Comparison of ENCODE assay signal across 8 cellular contexts in genomic region chr17:50865868-50866260, GRCh38. TPM values are rescaled to one million over a fixed set of nuclear protein-coding genes. Genes with fewer than 3 reads are reported as not detected.
DNase-seq lines count a peak whose midpoint lies in the region; ATAC-seq, FAIRE-seq and TF ChIP-seq lines count a peak whose summit lies in the region.

No MANE protein-coding gene starts in this region.

- ATAC-seq in GM18907 (IDR thresholded peaks at IDR 0.05; ENCODE audit: unreplicated experiment) (peak; percentile 11), HG03135 (IDR thresholded peaks at IDR 0.05; ENCODE audit: unreplicated experiment) (peak; percentile 13), K562 (peak; percentile 30), aorta (ENCODE audit: low FRiP score) (no peak), left colon (no peak)

- peak overlapping the region; percentile 44 for H2BK15ac ChIP-seq in mesenchymal stem cell (ENCODE audit: low read depth, poor library complexity, severe bottlenecking)

- peak overlapping the region; percentile 88 to 99 for H3K18ac ChIP-seq in mesenchymal stem cell (ENCODE audit: low read depth in 1 of 2, low read length in 2 of 2)

- H3K23ac ChIP-seq in mesenchymal stem cell (ENCODE audit: low read length in 2 of 2): peak overlapping the region; percentile 41 to 96

- peaks cover 12% of the 10 kb centered on the region for H4K20me1 ChIP-seq in K562 (replicated peaks; ENCODE audit: control insufficient read depth, insufficient read depth, low read length)

- 2% methylated on average over 23 of the region's 53 CpGs for WGBS in K562 (ENCODE audit: insufficient coverage, low coverage, missing lambda C conversion rate)
- WGBS in mesenchymal stem cell: 2% methylated on average over 48 of the region's 53 CpGs
- 1 to 2% methylated on average over 20 to 53 of the region's 53 CpGs for WGBS in aorta, 2 donors

- TF ChIP-seq POLR2A in K562 (conservative IDR thresholded peaks at IDR 0.05): no peak

- H3K9me3 ChIP-seq in K562 (replicated peaks; ENCODE audit: control insufficient read depth, insufficient read depth, low read depth, low read length): no peaks in the 10 kb centered on the region
- H3K9me3 ChIP-seq in mesenchymal stem cell (ENCODE audit: control insufficient read depth, low read length): no peaks in the 10 kb centered on the region
- H3K9me3 ChIP-seq in aorta (ENCODE audit: control insufficient read depth, low read length): no peaks in the 10 kb centered on the region

- H3K14ac ChIP-seq in mesenchymal stem cell (ENCODE audit: low read length in 2 of 2): peak overlapping the region; percentile 87 to 91

- H2AFZ ChIP-seq in K562 (ENCODE audit: low read depth, low read length) (peak overlapping the region; percentile 49; the same call in 1 of the 2 replicates), mesenchymal stem cell (ENCODE audit: low read depth, low read length) (peak overlapping the region; percentile 58)

- H3K27me3 ChIP-seq in K562 (ENCODE audit: control insufficient read depth in 2 of 2, insufficient read depth in 2 of 2, low read length in 2 of 2): no peaks in the 10 kb centered on the region
- no peaks in the 10 kb centered on the region for H3K27me3 ChIP-seq in mesenchymal stem cell (ENCODE audit: control insufficient read depth in 1 of 2, insufficient read depth in 1 of 2, low read length in 2 of 2)
- H3K27me3 ChIP-seq in aorta (ENCODE audit: control insufficient read depth in 1 of 2, insufficient read depth in 2 of 2, low read length in 1 of 2): peaks cover 0 to 2% of the 10 kb centered on the region in 2 donors

- in situ Hi-C loops in K562 (cut with MboI): loop anchor here (10.0 kb wide), 1 partner anchor 289 kb away; the partner anchor contains the start of gene NME1

- intact Hi-C loops in K562 (cut with micrococcal nuclease) (loop anchor here (5.0 kb wide), 1 partner anchor 301 kb away; the partner anchor contains the start of gene NME2), aorta (cut with DNase I) (loop anchor here (1.0 to 5.0 kb wide), 3 partner anchors 36 to 85 kb away; no protein-coding TSS in a partner anchor), left colon (cut with DNase I, micrococcal nuclease) (no loop called here)

- H4K8ac ChIP-seq in mesenchymal stem cell (ENCODE audit: low read length): no peak overlapping the region

- BruUV-seq in K562 (replicated peaks; lab: Mats Ljungman, UMichigan): no TSS peak

- peaks cover 11 to 13% of the 10 kb centered on the region in 2 experiments; a peak in 4 of 5 replicates for H3K4me1 ChIP-seq in K562 (replicated peaks in 1 of 2; ENCODE audit: control insufficient read depth in 2 of 2, insufficient read depth in 2 of 2, low read length in 2 of 2)
- H3K4me1 ChIP-seq in mesenchymal stem cell (ENCODE audit: control insufficient read depth, insufficient read depth, low read depth, low read length): peaks cover 4% of the 10 kb centered on the region
- peaks cover 0 to 4% of the 10 kb centered on the region in 2 donors for H3K4me1 ChIP-seq in aorta (ENCODE audit: control insufficient read depth in 1 of 2, insufficient read depth in 2 of 2, low read length in 2 of 2)

- no peak for TF ChIP-seq EP300 in K562 (IDR thresholded peaks at IDR 0.05; ENCODE audit: low read length)

- H3K9me1 ChIP-seq in K562 (ENCODE audit: control insufficient read depth, insufficient read depth, low read length): no peaks in the 10 kb centered on the region

- H2BK120ac ChIP-seq in mesenchymal stem cell (ENCODE audit: low read depth, low read length): peak overlapping the region; percentile 50

- no peak for TF ChIP-seq CTCF in K562 (IDR thresholded peaks at IDR 0.05 in 2 of 3, conservative IDR thresholded peaks at IDR 0.05 in 1 of 3; ENCODE audit: insufficient read depth in 2 of 3, low read depth in 1 of 3, low read length in 3 of 3)

- peak overlapping the region; percentile 80 to 98; a peak in 3 of 4 replicates for H3K9ac ChIP-seq in K562 (ENCODE audit: insufficient read depth in 1 of 2, low read depth in 2 of 2, low read length in 2 of 2)
- H3K9ac ChIP-seq in mesenchymal stem cell (ENCODE audit: low read length): peak overlapping the region; percentile 94

- H3K4me2 ChIP-seq in K562 (ENCODE audit: insufficient read depth, low read length) (peak overlapping the region; percentile 95; the same call in 1 of the 2 replicates), mesenchymal stem cell (ENCODE audit: low read length, poor library complexity, severe bottlenecking) (peak overlapping the region; percentile 49)

- CTCF ChIA-PET in K562 (lab: Yijun Ruan, JAX; ENCODE audit: low intra/inter-chr PET ratio): interaction anchor here (1.5 kb wide), 1 partner anchor 91 kb away, joined by 5 read pairs; no protein-coding TSS in a partner anchor

- H3K36me3 ChIP-seq in K562 (ENCODE audit: control insufficient read depth, insufficient read depth, low read length): peaks cover 26% of the 10 kb centered on the region
- peaks cover 6 to 32% of the 10 kb centered on the region in 2 experiments for H3K36me3 ChIP-seq in mesenchymal stem cell (ENCODE audit: control insufficient read depth in 1 of 2, insufficient read depth in 2 of 2, low read depth in 1 of 2, low read length in 2 of 2)
- peaks cover 0 to 2% of the 10 kb centered on the region in 2 donors for H3K36me3 ChIP-seq in aorta (ENCODE audit: control insufficient read depth in 1 of 2, insufficient read depth in 2 of 2, low read length in 1 of 2)

- peak overlapping the region; percentile 84 to 88 for H3K4ac ChIP-seq in mesenchymal stem cell (ENCODE audit: low read depth in 1 of 2, low read length in 2 of 2)

- POLR2A ChIA-PET in K562 (lab: Yijun Ruan, JAX): interaction anchor here (0.6 to 7.7 kb wide), 41 partner anchors 9 to 1091 kb away, joined by 3 to 207 read pairs (median 5); no protein-coding TSS in a partner anchor

- H3K27ac ChIP-seq in K562 (ENCODE audit: extremely low read depth, low read depth, low read length): peak overlapping the region; percentile 88
- H3K27ac ChIP-seq in mesenchymal stem cell (ENCODE audit: low read length, poor library complexity, severe bottlenecking): no peak overlapping the region
- peak overlapping the region; percentile 98 for H3K27ac ChIP-seq in aorta (ENCODE audit: low read depth in 1 of 2, low read length in 2 of 2)

- H2BK12ac ChIP-seq in mesenchymal stem cell (ENCODE audit: low read length in 2 of 2): peak overlapping the region in 1 of 2 experiments; percentile 83

- H2AK5ac ChIP-seq in mesenchymal stem cell (ENCODE audit: low read length, severe bottlenecking): no peak overlapping the region

- peak overlapping the region; percentile 61 for H2BK5ac ChIP-seq in mesenchymal stem cell (ENCODE audit: low read depth, low read length, poor library complexity, severe bottlenecking)

- H3K79me1 ChIP-seq in mesenchymal stem cell (replicated peaks; ENCODE audit: low read length, poor library complexity, severe bottlenecking): peaks cover 1% of the 10 kb centered on the region

- no peak for TF ChIP-seq RAD21 in K562 (CRISPR knock-in tag; conservative IDR thresholded peaks at IDR 0.05 in 1 of 2, IDR thresholded peaks at IDR 0.05 in 1 of 2)

- DNase-seq in K562 (ENCODE audit: extremely low read depth in 1 of 4, low spot score in 3 of 4) (peak in 2 of 4 experiments; percentile 63 to 64), mesenchymal stem cell (no peak), aorta (no peak), left colon (no peak), NCI-H187 (lab: John Stamatoyannopoulos, UW) (no peak), NCI-H446 treated with DMSO at 0.1 percent for 48 hours (lab: John Stamatoyannopoulos, UW) (no peak)

- H4K91ac ChIP-seq in mesenchymal stem cell (ENCODE audit: low read length): peak overlapping the region; percentile 89

- peaks cover 41% of the 10 kb centered on the region for H3K79me2 ChIP-seq in K562 (ENCODE audit: control insufficient read depth, insufficient read depth, low read length)

- peak overlapping the region; percentile 88 for H3K4me3 ChIP-seq in K562
- H3K4me3 ChIP-seq in mesenchymal stem cell (ENCODE audit: insufficient read depth in 1 of 2, low read depth in 1 of 2, low read length in 2 of 2): peak overlapping the region; percentile 86 to 92
- peak overlapping the region; percentile 93 to 100 for H3K4me3 ChIP-seq in aorta (ENCODE audit: low read length in 2 of 2)

- no peak for FAIRE-seq in K562 (lab: Jason Lieb, UNC)

RNA-seq across cellular contexts. Expression of gene TOB1, which starts 0.3 kb away (rescaled TPM):
- total RNA-seq in K562 (2011; cell fraction: chromatin; rRNA removed; ENCODE audit: low replicate concordance): 10.4 and 18.1 TPM in 2 replicates
- 14.8 and 18.2 TPM in 2 replicates for total RNA-seq in K562 (2011; cell fraction: nucleolus; rRNA removed)
- 19.9 and 21.5 TPM in 2 replicates for total RNA-seq in K562 (2011; cell fraction: nucleoplasm; rRNA removed)
- total RNA-seq in K562 (2014; rRNA removed) (4.8 and 13.9 TPM in 2 replicates), K562 (2014; rRNA removed; fragmentation: Illumina TruSeq; extraction: Trizol) (12.4 and 13.2 TPM in 2 replicates), K562 (2015; rRNA removed; fragmentation: Illumina TruSeq; extraction: Trizol) (13.2 TPM in 2 replicates), K562 (2021) (29.9 and 31.0 TPM in 2 replicates), aorta (10 to 100 TPM; 42.0 to 55.2 TPM), left colon (100 to 1,000 TPM; 138 to 175 TPM)
- polyA plus RNA-seq in K562 (2011; rRNA removed) (10.5 and 10.8 TPM in 2 replicates), K562 (2014; fragmentation: Illumina TruSeq; extraction: Trizol) (14.9 and 17.6 TPM in 2 replicates), K562 (2014; fragmentation: Nextera tagmentation; extraction: Ambion mirVana) (10 to 100 TPM; 44.9 to 63.7 TPM), K562 (2014; rRNA removed) (10.9 and 11.8 TPM in 2 replicates), aorta (10 to 100 TPM; 24.0 to 39.8 TPM)
- 8.5 and 9.7 TPM in 2 replicates for polyA plus RNA-seq in K562 (2011; cell fraction: cytosol; rRNA removed)
- 17.6 and 24.1 TPM in 2 replicates for polyA plus RNA-seq in K562 (2011; cell fraction: nucleus; rRNA removed)
- polyA plus RNA-seq in K562 (2012): 16.9 and 24.9 TPM in 2 replicates
- 19.1 and 19.5 TPM in 2 replicates for polyA minus RNA-seq in K562 (2011; rRNA and poly(A)+ RNA removed)
- 13.5 and 14.2 TPM in 2 replicates for polyA minus RNA-seq in K562 (2011; cell fraction: cytosol; rRNA and poly(A)+ RNA removed)
- polyA minus RNA-seq in K562 (2011; cell fraction: nucleus; rRNA and poly(A)+ RNA removed): 22.5 and 23.9 TPM in 2 replicates
- polyA plus RNA-seq in mesenchymal stem cell (2013, experiment 1 of 2): 78.1 TPM
- polyA plus RNA-seq in mesenchymal stem cell (2013, experiment 2 of 2): 81.9 TPM

RNA-seq across cellular contexts. Expression of gene WFIKKN2, which starts 30.5 kb away (rescaled TPM):
- not detected in 2 replicates for total RNA-seq in K562 (2011; cell fraction: chromatin; rRNA removed; ENCODE audit: low replicate concordance)
- not detected in 2 replicates for total RNA-seq in K562 (2011; cell fraction: nucleolus; rRNA removed)
- not detected in 2 replicates for total RNA-seq in K562 (2011; cell fraction: nucleoplasm; rRNA removed)
- total RNA-seq in K562 (2014; rRNA removed) (not detected in 2 replicates), K562 (2014; rRNA removed; fragmentation: Illumina TruSeq; extraction: Trizol) (not detected in 2 replicates), K562 (2015; rRNA removed; fragmentation: Illumina TruSeq; extraction: Trizol) (not detected in 2 replicates), K562 (2021) (0.07 TPM in 1 of 2 replicates, not detected in the other), aorta (under 1 TPM in 1 of 2 donors, not detected in 1; 0.48 TPM), left colon (under 1 TPM; 0.06 to 0.08 TPM)
- polyA plus RNA-seq in K562 (2011; rRNA removed) (not detected in 2 replicates), K562 (2014; fragmentation: Illumina TruSeq; extraction: Trizol) (not detected in 2 replicates), K562 (2014; fragmentation: Nextera tagmentation; extraction: Ambion mirVana) (not detected), K562 (2014; rRNA removed) (not detected in 2 replicates), aorta (not detected)
- not detected in 2 replicates for polyA plus RNA-seq in K562 (2011; cell fraction: cytosol; rRNA removed)
- 0.04 TPM in 1 of 2 replicates, not detected in the other for polyA plus RNA-seq in K562 (2011; cell fraction: nucleus; rRNA removed)
- polyA plus RNA-seq in K562 (2012): 0.01 and 0.03 TPM in 2 replicates
- not detected in 2 replicates for polyA minus RNA-seq in K562 (2011; rRNA and poly(A)+ RNA removed)
- polyA minus RNA-seq in K562 (2011; cell fraction: cytosol; rRNA and poly(A)+ RNA removed): not detected in 2 replicates
- not detected in 2 replicates for polyA minus RNA-seq in K562 (2011; cell fraction: nucleus; rRNA and poly(A)+ RNA removed)
- polyA plus RNA-seq in mesenchymal stem cell (2013, experiment 1 of 2): not detected
- not detected for polyA plus RNA-seq in mesenchymal stem cell (2013, experiment 2 of 2)

Comparison
In these comparisons a context has a peak if more than half of its experiments do, and no peak if none do; other contexts are left out.
1. ATAC-seq: peak in GM18907 (single experiment), HG03135 (single experiment) and K562 (single experiment); none in aorta (single experiment) and left colon (single experiment).
2. intact Hi-C loops: an anchor here in K562 (5.0 kb wide) and aorta (1.0 to 5.0 kb wide); none called in left colon.
3. Peak in every context shown above with its lines, with median percentiles within 50 percentile points of each other: H3K4me3 ChIP-seq.